8 cellular contexts compared by ENCODE assay signal in the genomic region with DNA sequence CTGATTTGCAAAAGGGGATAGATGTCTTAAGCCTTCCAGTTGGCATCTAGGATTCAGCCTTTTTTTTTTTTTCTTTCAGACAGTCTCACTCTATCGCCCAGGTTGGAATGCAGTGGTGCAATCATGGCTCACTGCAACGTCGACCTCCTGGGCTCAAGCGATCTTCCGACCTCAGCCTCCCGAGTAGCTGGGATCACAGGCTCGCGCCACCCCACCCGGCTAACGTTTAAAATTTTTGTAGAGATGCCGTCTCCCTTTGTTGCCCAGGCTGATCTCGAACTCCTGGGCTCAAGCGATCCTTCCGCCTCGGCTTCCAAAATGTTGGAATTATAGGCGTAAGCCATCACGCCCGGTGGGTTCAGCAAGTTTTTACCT. TPM values are rescaled to one million over a fixed set of nuclear protein-coding genes. Genes with fewer than 3 reads are reported as not detected.
DNase-seq lines count a peak whose midpoint lies in the region; ATAC-seq and TF ChIP-seq lines count a peak whose summit lies in the region.

No MANE protein-coding gene starts in this region.

- no peak for ATAC-seq in heart left ventricle
- ATAC-seq in lower lobe of right lung = no peak

- peak overlapping the region in 2 of 12 donors; percentile 66 to 68 for H3K27ac ChIP-seq in heart left ventricle
- no peak overlapping the region for H3K27ac ChIP-seq in right atrium auricular region
- 0 out of 2 replicates have a peak overlapping the region, but pooled peaks have one; percentile 7 for H3K27ac ChIP-seq in SJSA1
- H3K27ac ChIP-seq in lower lobe of right lung = peak overlapping the region; percentile 90
- H3K27ac ChIP-seq in transverse colon = peak overlapping the region in 3 of 4 donors; percentile 79 to 96 (median 82)

- intact Hi-C loops in heart left ventricle (cut with DNase I) = loop anchor here in 2 of 10 donors (2.0 to 10.0 kb wide), 3 partner anchors 32 to 458 kb away; a partner anchor contains a TSS
- intact Hi-C loops in lower lobe of right lung (cut with DNase I) = no loop called here
- intact Hi-C loops in transverse colon (cut with DNase I; ENCODE audit: low total_unique reads) = loop anchor here (5.0 kb wide), 1 partner anchor 34 kb away; a partner anchor contains a TSS

- H3K4me1 ChIP-seq in heart left ventricle (peaks cover 4 to 57% (median 36%) of the 10 kb centered on the region in 12 donors), right atrium auricular region (peaks cover 0 to 40% of the 10 kb centered on the region in 2 donors), SJSA1 (replicated peaks) (peaks cover 21% of the 10 kb centered on the region), lower lobe of right lung (peaks cover 58% of the 10 kb centered on the region), transverse colon (peaks cover 14 to 57% (median 35%) of the 10 kb centered on the region in 4 donors)

- H3K4me3 ChIP-seq in heart left ventricle (peak overlapping the region in 8 of 12 donors; percentile 66 to 97 (median 91)), right atrium auricular region (no peak overlapping the region), SJSA1 (peak overlapping the region; percentile 71), lower lobe of right lung (peak overlapping the region; percentile 94), transverse colon (no peak overlapping the region)

- DNase-seq in heart left ventricle (no peak), right atrium auricular region (ENCODE audit: low spot score) (no peak), SJSA1 (ENCODE audit: low read depth in 1 of 2, low spot score in 2 of 2) (no peak), lower lobe of right lung (peak; percentile 56), transverse colon (no peak), DMS53 treated with DMSO at 0.1 percent for 48 hours (lab: John Stamatoyannopoulos, UW; ENCODE audit: unreplicated experiment) (no peak), GM03348 (ENCODE audit: low spot score) (no peak), SHP77 (lab: John Stamatoyannopoulos, UW) (no peak)

- TF ChIP-seq CTCF in heart left ventricle (IDR thresholded peaks at IDR 0.05) (no peak), right atrium auricular region (IDR thresholded peaks at IDR 0.05) (no peak), lower lobe of right lung (IDR thresholded peaks at IDR 0.05) (no peak), transverse colon (IDR thresholded peaks at IDR 0.05) (no peak)

- TF ChIP-seq EP300 in transverse colon (IDR thresholded peaks at IDR 0.05; ENCODE audit: low read depth) = no peak

- H3K36me3 ChIP-seq in heart left ventricle (peaks cover 0 to 7% (median 5%) of the 10 kb centered on the region in 9 donors), right atrium auricular region (peaks cover under 1% of the 10 kb centered on the region), SJSA1 (peaks cover 11% of the 10 kb centered on the region), lower lobe of right lung (peaks cover 5% of the 10 kb centered on the region), transverse colon (peaks cover 0 to 4% (median 0%) of the 10 kb centered on the region in 4 donors)

- 71 to 74% (median 72%) methylated on average over 18 of the region's 18 CpGs for WGBS in heart left ventricle, 4 donors
- WGBS in transverse colon (ENCODE audit: low coverage in 1 of 2), 2 donors = 69 to 88% methylated on average over 6 to 18 of the region's 18 CpGs

- in situ Hi-C loops in transverse colon (cut with MboI; ENCODE audit: low pct_ligation_motif_present in 1 of 4, low pct_unique_long_range_greater_than_20kb in 1 of 4, low sequenced_read_pairs in 3 of 4) = loop anchor here in 2 of 4 donors (25.0 kb wide), 1 partner anchor 436 kb away; no protein-coding TSS in a partner anchor

- TF ChIP-seq POLR2A in heart left ventricle (IDR thresholded peaks at IDR 0.05) (no peak), transverse colon (IDR thresholded peaks at IDR 0.05) (no peak)

- H3K9me3 ChIP-seq in heart left ventricle = no peaks in the 10 kb centered on the region
- H3K9me3 ChIP-seq in right atrium auricular region = no peaks in the 10 kb centered on the region
- H3K9me3 ChIP-seq in SJSA1 (replicated peaks) = no peaks in the 10 kb centered on the region
- H3K9me3 ChIP-seq in lower lobe of right lung = no peaks in the 10 kb centered on the region
- H3K9me3 ChIP-seq in transverse colon = no peaks in the 10 kb centered on the region

- H3K27me3 ChIP-seq in heart left ventricle = no peaks in the 10 kb centered on the region
- H3K27me3 ChIP-seq in right atrium auricular region = no peaks in the 10 kb centered on the region
- no peaks in the 10 kb centered on the region for H3K27me3 ChIP-seq in SJSA1 (replicated peaks)
- no peaks in the 10 kb centered on the region for H3K27me3 ChIP-seq in lower lobe of right lung (ENCODE audit: low read depth)
- H3K27me3 ChIP-seq in transverse colon = no peaks in the 10 kb centered on the region

RNA-seq across cellular contexts. Expression of a gene that starts 0.6 kb away (rescaled TPM):
- total RNA-seq in heart left ventricle = 10 to 100 TPM in 3 of 9 donors, 1 to 10 TPM in 6; 5.6 to 13.5 (median 8.7) TPM
- 1 to 10 TPM; 3.1 to 5.3 TPM for polyA plus RNA-seq in heart left ventricle
- 1 to 10 TPM; 6.0 to 6.8 TPM for total RNA-seq in right atrium auricular region
- total RNA-seq in SJSA1 (2014; rRNA removed; shearing (Covaris generic)) = 20.0 and 28.3 TPM in 2 replicates
- 23.9 TPM for total RNA-seq in lower lobe of right lung
- 10 to 100 TPM in 3 of 4 donors, 1 to 10 TPM in 1; 7.1 to 43.4 (median 14.2) TPM for total RNA-seq in transverse colon

RNA-seq across cellular contexts. Expression of a gene that starts 1.3 kb away (rescaled TPM):
- total RNA-seq in heart left ventricle (100 to 1,000 TPM in 5 of 9 donors, 10 to 100 TPM in 4; 77.7 to 134 (median 109) TPM), right atrium auricular region (10 to 100 TPM; 68.7 to 89.9 TPM), lower lobe of right lung (81.5 TPM), transverse colon (100 to 1,000 TPM in 2 of 4 donors, 10 to 100 TPM in 2; 47.5 to 120 (median 96.8) TPM)
- 10 to 100 TPM; 53.3 to 80.9 TPM for polyA plus RNA-seq in heart left ventricle
- 39.6 and 48.2 TPM in 2 replicates for total RNA-seq in SJSA1 (2014; rRNA removed; shearing (Covaris generic))

RNA-seq across cellular contexts. Expression of a gene that starts 32.3 kb away (rescaled TPM):
- total RNA-seq in heart left ventricle = 10 to 100 TPM; 20.6 to 47.3 (median 27.0) TPM
- polyA plus RNA-seq in heart left ventricle = 10 to 100 TPM; 13.7 to 17.8 TPM
- total RNA-seq in right atrium auricular region = 10 to 100 TPM; 27.0 to 28.3 TPM
- 20.9 and 23.7 TPM in 2 replicates for total RNA-seq in SJSA1 (2014; rRNA removed; shearing (Covaris generic))
- total RNA-seq in lower lobe of right lung = 45.9 TPM
- 10 to 100 TPM; 40.0 to 89.8 (median 51.5) TPM for total RNA-seq in transverse colon

Comparison
In these comparisons a context has a peak if more than half of its experiments do, and no peak if none do; other contexts are left out.
1. H3K4me3 ChIP-seq: peak in heart left ventricle (8 of 12), SJSA1 (single experiment) and lower lobe of right lung (single experiment); none in right atrium auricular region (0 of 2) and transverse colon (0 of 4).
2. H3K27ac ChIP-seq: peak in SJSA1 (single experiment), lower lobe of right lung (single experiment) and transverse colon (3 of 4); none in right atrium auricular region (0 of 2).